Comparison of ENCODE assay signal across 7 cellular contexts in the genomic region with DNA sequence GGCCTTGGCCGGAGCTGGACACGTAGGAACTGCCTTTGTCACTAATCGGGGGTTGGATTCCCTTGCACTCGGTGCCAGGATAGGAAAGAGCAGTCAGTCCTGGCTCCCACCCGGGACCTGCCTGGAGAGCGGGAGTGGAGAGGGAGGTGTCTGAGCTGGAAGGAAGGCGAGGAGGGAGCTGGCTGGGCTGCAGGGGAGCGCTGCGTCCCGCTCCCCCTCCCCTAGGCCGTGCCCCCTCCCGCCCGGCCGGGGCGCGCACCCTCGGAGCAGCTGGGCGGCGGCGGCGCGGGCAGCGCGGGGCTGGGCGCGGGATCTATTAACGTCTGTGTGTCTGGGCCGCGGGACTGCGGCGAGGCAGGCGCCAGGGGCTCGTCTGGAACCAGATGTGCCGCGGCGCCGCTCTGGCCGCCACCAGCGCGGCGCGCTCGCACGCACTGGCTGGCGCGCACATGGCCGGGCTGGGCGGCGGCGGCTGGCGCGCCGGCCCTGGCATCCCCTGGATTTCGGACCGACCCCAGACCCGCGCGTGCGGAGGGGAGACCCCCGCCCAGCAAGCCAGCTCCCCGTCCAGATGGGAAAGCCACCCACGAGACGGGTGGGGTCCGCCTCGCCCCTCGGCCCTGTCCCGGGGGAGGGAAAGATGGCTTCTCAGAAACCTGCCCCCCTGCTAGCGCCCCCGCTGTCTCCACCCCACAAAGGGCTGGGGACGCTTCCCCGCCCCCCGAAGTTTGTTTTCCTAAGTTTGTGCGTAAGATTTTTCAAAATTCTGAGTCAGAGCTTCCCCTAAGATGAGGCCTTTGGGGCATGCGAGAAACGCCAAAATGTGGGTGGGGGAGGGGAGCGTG. TPM values are rescaled to one million over a fixed set of nuclear protein-coding genes. Genes with fewer than 3 reads are reported as not detected.
DNase-seq lines count a peak whose midpoint lies in the region; ATAC-seq and TF ChIP-seq lines count a peak whose summit lies in the region.

No MANE protein-coding gene starts in this region.

- CTCF ChIA-PET in activated CD4-positive, alpha-beta T cell treated with anti-CD3 and anti-CD28 coated beads for 36 hours (lab: Charles Lee) = interaction anchor here (0.6 to 2.2 kb wide), 3 partner anchors 29 to 770 kb away, joined by 3 to 5 read pairs (median 4); no protein-coding TSS in a partner anchor

- no peak for TF ChIP-seq CTCF in endothelial cell (IDR thresholded peaks at IDR 0.05; ENCODE audit: unreplicated experiment)
- TF ChIP-seq CTCF in thoracic aorta (IDR thresholded peaks at IDR 0.05) = no peak

- H3K36me3 Mint-ChIP-seq in activated CD4-positive, alpha-beta T cell treated with anti-CD3 and anti-CD28 coated beads for 36 hours (ENCODE audit: low read depth) = no peaks in the 10 kb centered on the region
- no peaks in the 10 kb centered on the region for H3K36me3 Mint-ChIP-seq in endothelial cell (ENCODE audit: low read depth, unreplicated experiment)
- peaks cover 0 to 2% (median 0%) of the 10 kb centered on the region in 3 donors for H3K36me3 Mint-ChIP-seq in naive thymus-derived CD8-positive, alpha-beta T cell

- peaks cover 29% of the 10 kb centered on the region for H3K27me3 Mint-ChIP-seq in activated CD4-positive, alpha-beta T cell treated with anti-CD3 and anti-CD28 coated beads for 36 hours
- H3K27me3 Mint-ChIP-seq in endothelial cell (ENCODE audit: unreplicated experiment) = peaks cover 8% of the 10 kb centered on the region
- H3K27me3 Mint-ChIP-seq in naive thymus-derived CD8-positive, alpha-beta T cell = peaks cover 11 to 48% (median 33%) of the 10 kb centered on the region in 5 donors

- POLR2A ChIA-PET in activated CD4-positive, alpha-beta T cell treated with anti-CD3 and anti-CD28 coated beads for 36 hours (lab: Charles Lee) = no interaction called here
- POLR2A ChIA-PET in naive thymus-derived CD8-positive, alpha-beta T cell (lab: Charles Lee) = no interaction called here

- no peaks in the 10 kb centered on the region for H3K9me3 Mint-ChIP-seq in activated CD4-positive, alpha-beta T cell treated with anti-CD3 and anti-CD28 coated beads for 36 hours (ENCODE audit: low read depth)
- no peaks in the 10 kb centered on the region for H3K9me3 Mint-ChIP-seq in endothelial cell (ENCODE audit: unreplicated experiment)
- H3K9me3 Mint-ChIP-seq in naive thymus-derived CD8-positive, alpha-beta T cell = no peaks in the 10 kb centered on the region

- H3K4me1 ChIP-seq in HUES64 (ENCODE audit: insufficient read depth, low read length) (no peaks in the 10 kb centered on the region), thoracic aorta (ENCODE audit: control insufficient read depth in 1 of 2, low read depth in 2 of 2) (peaks cover 29 to 73% of the 10 kb centered on the region in 2 donors)

- peak; percentile 63 for ATAC-seq in activated CD4-positive, alpha-beta T cell treated with anti-CD3 and anti-CD28 coated beads for 36 hours
- no peak for ATAC-seq in naive thymus-derived CD8-positive, alpha-beta T cell
- ATAC-seq in thoracic aorta (ENCODE audit: insufficient number of reproducible peaks, low FRiP score, low read depth) (peak; percentile 61), HG03025 (IDR thresholded peaks at IDR 0.05; ENCODE audit: low FRiP score, unreplicated experiment) (no peak)

- H3K27me3 ChIP-seq in HUES64 (ENCODE audit: insufficient read depth, low read length) (peaks cover 15% of the 10 kb centered on the region), thoracic aorta (replicated peaks; ENCODE audit: insufficient read depth) (no peaks in the 10 kb centered on the region)

- peak overlapping the region; percentile 84 for H3K9ac ChIP-seq in HUES64 (ENCODE audit: low read depth, low read length)

- peak overlapping the region; percentile 63 for H3K4me3 ChIP-seq in HUES64 (ENCODE audit: low read length)
- H3K4me3 ChIP-seq in thoracic aorta = peak overlapping the region; percentile 65

- 1% methylated on average over 75 of the region's 76 CpGs for WGBS in HUES64

- DNase-seq in activated CD4-positive, alpha-beta T cell treated with anti-CD3 and anti-CD28 coated beads for 36 hours = peak; percentile 74
- DNase-seq in endothelial cell (ENCODE audit: low spot score) (peak; percentile 39), thoracic aorta (ENCODE audit: low spot score) (peak; percentile 75), Ammon's horn (ENCODE audit: low spot score) (no peak)
- DNase-seq in naive thymus-derived CD8-positive, alpha-beta T cell = no peak

- no peak overlapping the region for H3K27ac ChIP-seq in HUES64 (ENCODE audit: low read depth, low read length)
- peak overlapping the region; percentile 97 to 98 for H3K27ac ChIP-seq in thoracic aorta

- H3K4me3 Mint-ChIP-seq in activated CD4-positive, alpha-beta T cell treated with anti-CD3 and anti-CD28 coated beads for 36 hours = peak overlapping the region; percentile 62
- H3K4me3 Mint-ChIP-seq in endothelial cell (ENCODE audit: unreplicated experiment) = peak overlapping the region; percentile 77
- H3K4me3 Mint-ChIP-seq in naive thymus-derived CD8-positive, alpha-beta T cell = peak overlapping the region in 7 of 10 donors; percentile 11 to 85 (median 44)

- intact Hi-C loops in activated CD4-positive, alpha-beta T cell treated with anti-CD3 and anti-CD28 coated beads for 36 hours (cut with DNase I, micrococcal nuclease) = loop anchor here in 1 of 2 experiments (1.0 kb wide), 1 partner anchor 55 kb away; a partner anchor contains a TSS

- H3K9me3 ChIP-seq in HUES64 (ENCODE audit: insufficient read depth, low read depth, low read length) = no peaks in the 10 kb centered on the region
- H3K9me3 ChIP-seq in thoracic aorta = no peaks in the 10 kb centered on the region

- H3K4me1 Mint-ChIP-seq in activated CD4-positive, alpha-beta T cell treated with anti-CD3 and anti-CD28 coated beads for 36 hours = peaks cover 10% of the 10 kb centered on the region
- peaks cover 3% of the 10 kb centered on the region for H3K4me1 Mint-ChIP-seq in endothelial cell (ENCODE audit: unreplicated experiment)
- H3K4me1 Mint-ChIP-seq in naive thymus-derived CD8-positive, alpha-beta T cell = peaks cover 3 to 5% (median 4%) of the 10 kb centered on the region in 4 donors

- H3K27ac Mint-ChIP-seq in activated CD4-positive, alpha-beta T cell treated with anti-CD3 and anti-CD28 coated beads for 36 hours = peak overlapping the region; percentile 86
- no peak overlapping the region for H3K27ac Mint-ChIP-seq in endothelial cell (ENCODE audit: unreplicated experiment)
- peak overlapping the region in 1 of 10 donors; percentile 86 for H3K27ac Mint-ChIP-seq in naive thymus-derived CD8-positive, alpha-beta T cell

- H3K36me3 ChIP-seq in HUES64 (ENCODE audit: insufficient read depth, low read length) (no peaks in the 10 kb centered on the region), thoracic aorta (no peaks in the 10 kb centered on the region)

RNA-seq across cellular contexts. Expression of a gene that starts 31.9 kb away (rescaled TPM):
- polyA plus RNA-seq in HUES64 (2013, experiment 1 of 2) = 5.0 TPM
- polyA plus RNA-seq in HUES64 (2013, experiment 2 of 2) = 6.7 TPM
- under 1 TPM; 0.49 to 0.57 TPM for total RNA-seq in activated CD4-positive, alpha-beta T cell treated with anti-CD3 and anti-CD28 coated beads for 36 hours
- total RNA-seq in endothelial cell (ENCODE audit: unreplicated experiment) = 0.21 TPM
- total RNA-seq in naive thymus-derived CD8-positive, alpha-beta T cell = not detected
- polyA plus RNA-seq in naive thymus-derived CD8-positive, alpha-beta T cell = not detected
- 10 to 100 TPM; 42.0 to 66.1 TPM for total RNA-seq in thoracic aorta

RNA-seq across cellular contexts. Expression of a gene that starts 55.4 kb away (rescaled TPM):
- polyA plus RNA-seq in HUES64 (2013, experiment 1 of 2) = 13.2 TPM
- polyA plus RNA-seq in HUES64 (2013, experiment 2 of 2) = 12.9 TPM
- total RNA-seq in activated CD4-positive, alpha-beta T cell treated with anti-CD3 and anti-CD28 coated beads for 36 hours = 10 to 100 TPM; 13.4 to 15.0 TPM
- total RNA-seq in endothelial cell (ENCODE audit: unreplicated experiment) (26.2 TPM), thoracic aorta (10 to 100 TPM; 23.0 to 31.0 TPM)
- total RNA-seq in naive thymus-derived CD8-positive, alpha-beta T cell = 10 to 100 TPM; 33.7 to 35.7 TPM
- polyA plus RNA-seq in naive thymus-derived CD8-positive, alpha-beta T cell = 10 to 100 TPM; 14.8 to 29.1 (median 19.8) TPM

RNA-seq across cellular contexts. Expression of a gene that starts 55.5 kb away (rescaled TPM):
- polyA plus RNA-seq in HUES64 (2013, experiment 1 of 2) = 1.4 TPM
- polyA plus RNA-seq in HUES64 (2013, experiment 2 of 2) = 2.5 TPM
- total RNA-seq in activated CD4-positive, alpha-beta T cell treated with anti-CD3 and anti-CD28 coated beads for 36 hours = under 1 TPM; 0.09 to 0.16 TPM
- total RNA-seq in endothelial cell (ENCODE audit: unreplicated experiment) (0.15 TPM), thoracic aorta (1 to 10 TPM; 1.7 to 2.2 TPM)
- total RNA-seq in naive thymus-derived CD8-positive, alpha-beta T cell = not detected
- under 1 TPM in 1 of 3 donors, not detected in 2; 0.16 TPM for polyA plus RNA-seq in naive thymus-derived CD8-positive, alpha-beta T cell

Comparison
In these comparisons a context has a peak if more than half of its experiments do, and no peak if none do; other contexts are left out.
1. ATAC-seq: peak in activated CD4-positive, alpha-beta T cell treated with anti-CD3 and anti-CD28 coated beads for 36 hours (single experiment) and thoracic aorta (single experiment); none in naive thymus-derived CD8-positive, alpha-beta T cell (0 of 2) and HG03025 (single experiment).
2. DNase-seq: peak in activated CD4-positive, alpha-beta T cell treated with anti-CD3 and anti-CD28 coated beads for 36 hours (single experiment), endothelial cell (single experiment) and thoracic aorta (single experiment); none in naive thymus-derived CD8-positive, alpha-beta T cell (0 of 10) and Ammon's horn (single experiment).
3. RNA of a gene that starts 31.9 kb away (total RNA-seq): 42.0 to 66.1 TPM in thoracic aorta; 0.49 to 0.57 TPM in activated CD4-positive, alpha-beta T cell treated with anti-CD3 and anti-CD28 coated beads for 36 hours, 0.21 TPM in endothelial cell (single experiment) and not detected in naive thymus-derived CD8-positive, alpha-beta T cell; every median in the first group is over 10 times any median in the second.
4. Peak in every context shown above with its lines, with median percentiles within 50 percentile points of each other: H3K4me3 Mint-ChIP-seq.